Comparison of ENCODE assay signal across 9 cellular contexts in genomic region chr1:174877208-174877673, GRCh38.
DNase-seq lines count a peak whose midpoint lies in the region; TF ChIP-seq lines count a peak whose summit lies in the region.
"Had no signal": no experiment of that assay in that cellular context is flagged by ENCODE, and none has a peak within 500 bp of the region (broad histone marks: within the 10 kb centered on the region; RNA-seq: fewer than 3 reads in every experiment).

No MANE protein-coding gene starts in this region.

- H3K9ac ChIP-seq in OCI-LY1 (ENCODE audit: low read length): peak overlapping the region; percentile 65

- peak overlapping the region; percentile 97 for H3K27ac ChIP-seq in OCI-LY1 (ENCODE audit: low read depth, low read length, poor library complexity, severe bottlenecking)
- H3K27ac ChIP-seq in iPS DF 6.9 (ENCODE audit: low read length): no peak overlapping the region
- H3K27ac ChIP-seq: C4-2B had no signal

- H3K9me3 Mint-ChIP-seq in activated naive CD8-positive, alpha-beta T cell (ENCODE audit: low read depth): no peaks in the 10 kb centered on the region
- no peaks in the 10 kb centered on the region for H3K9me3 Mint-ChIP-seq in activated naive CD8-positive, alpha-beta T cell treated with anti-CD3 and anti-CD28 coated beads for 36 hours
- no peaks in the 10 kb centered on the region for H3K9me3 Mint-ChIP-seq in type B pancreatic cell

- H3K36me3 Mint-ChIP-seq in activated naive CD8-positive, alpha-beta T cell: peaks cover 2% of the 10 kb centered on the region
- peaks cover 1% of the 10 kb centered on the region for H3K36me3 Mint-ChIP-seq in activated naive CD8-positive, alpha-beta T cell treated with anti-CD3 and anti-CD28 coated beads for 36 hours
- H3K36me3 Mint-ChIP-seq in type B pancreatic cell: no peaks in the 10 kb centered on the region

- no peaks in the 10 kb centered on the region for H3K9me2 ChIP-seq in OCI-LY1 (ENCODE audit: low read depth, low read length)

- peaks cover 32% of the 10 kb centered on the region for H3K79me2 ChIP-seq in OCI-LY1 (ENCODE audit: insufficient read depth, low read length)

- H3K36me3 ChIP-seq in OCI-LY1 (ENCODE audit: insufficient read depth, low read length) (peaks cover 36% of the 10 kb centered on the region), iPS DF 6.9 (ENCODE audit: control insufficient read depth, insufficient read depth, low read length) (peaks cover 3% of the 10 kb centered on the region; the same call in 1 of the 2 replicates)

- no peak for DNase-seq in activated naive CD8-positive, alpha-beta T cell treated with anti-CD3 and anti-CD28 coated beads for 36 hours
- DNase-seq in iPS DF 6.9 (ENCODE audit: low read depth, low spot score) (no peak), type B pancreatic cell (ENCODE audit: extremely low spot score, unreplicated experiment) (no peak), cortex of kidney (lab: John Stamatoyannopoulos, UW) (no peak), AG08395 (ENCODE audit: low spot score) (no peak)
- DNase-seq in effector CD8-positive, alpha-beta T cell (lab: John Stamatoyannopoulos, UW): no peak

- TF ChIP-seq CTCF in OCI-LY1 (IDR thresholded peaks at IDR 0.05; ENCODE audit: low read length): no peak
- TF ChIP-seq CTCF in type B pancreatic cell (conservative IDR thresholded peaks at IDR 0.05): no peak

- H2AFZ ChIP-seq in OCI-LY1 (ENCODE audit: low read length): no peak overlapping the region

- WGBS in iPS DF 6.9 (ENCODE audit: insufficient coverage, insufficient read length): no CpG with 5 or more reads among the region's 4 CpGs

- H3K4me1 ChIP-seq in OCI-LY1 (ENCODE audit: insufficient read depth, low read length, severe bottlenecking) (peaks cover 62% of the 10 kb centered on the region), iPS DF 6.9 (ENCODE audit: control insufficient read depth, insufficient read depth, low read length) (peaks cover 3% of the 10 kb centered on the region)

- H3K27me3 ChIP-seq in OCI-LY1 (ENCODE audit: insufficient read depth, low read length) (no peaks in the 10 kb centered on the region), iPS DF 6.9 (ENCODE audit: control insufficient read depth, insufficient read depth, low read length) (no peaks in the 10 kb centered on the region)

- H3F3A ChIP-seq in OCI-LY1 (ENCODE audit: insufficient read depth, low read length): peaks cover 5% of the 10 kb centered on the region

- no peaks in the 10 kb centered on the region for H3K9me3 ChIP-seq in OCI-LY1 (ENCODE audit: low read length)
- no peaks in the 10 kb centered on the region for H3K9me3 ChIP-seq in iPS DF 6.9 (ENCODE audit: control insufficient read depth, insufficient read depth, low read length)

- H3K4me3 ChIP-seq in OCI-LY1 (ENCODE audit: low read depth, low read length, poor library complexity, severe bottlenecking) (peak overlapping the region; percentile 67), iPS DF 6.9 (ENCODE audit: low read length) (peak overlapping the region; percentile 23; the same call in 1 of the 2 replicates)

- H3K4me1 Mint-ChIP-seq in activated naive CD8-positive, alpha-beta T cell (ENCODE audit: low read depth): peaks cover 13% of the 10 kb centered on the region
- peaks cover 18% of the 10 kb centered on the region for H3K4me1 Mint-ChIP-seq in activated naive CD8-positive, alpha-beta T cell treated with anti-CD3 and anti-CD28 coated beads for 36 hours
- H3K4me1 Mint-ChIP-seq in type B pancreatic cell (ENCODE audit: unreplicated experiment): peaks cover 16% of the 10 kb centered on the region

- H3K27me3 Mint-ChIP-seq in activated naive CD8-positive, alpha-beta T cell: no peaks in the 10 kb centered on the region
- H3K27me3 Mint-ChIP-seq in activated naive CD8-positive, alpha-beta T cell treated with anti-CD3 and anti-CD28 coated beads for 36 hours: no peaks in the 10 kb centered on the region
- no peaks in the 10 kb centered on the region for H3K27me3 Mint-ChIP-seq in type B pancreatic cell

- peak overlapping the region; percentile 40 for H3K4me3 Mint-ChIP-seq in activated naive CD8-positive, alpha-beta T cell
- H3K4me3 Mint-ChIP-seq in activated naive CD8-positive, alpha-beta T cell treated with anti-CD3 and anti-CD28 coated beads for 36 hours: no peak overlapping the region
- H3K4me3 Mint-ChIP-seq in type B pancreatic cell: peak overlapping the region; percentile 91

- H4K20me1 ChIP-seq in OCI-LY1 (ENCODE audit: insufficient read depth, low read length): no peaks in the 10 kb centered on the region

- no peak overlapping the region for H3K27ac Mint-ChIP-seq in activated naive CD8-positive, alpha-beta T cell
- no peak overlapping the region for H3K27ac Mint-ChIP-seq in activated naive CD8-positive, alpha-beta T cell treated with anti-CD3 and anti-CD28 coated beads for 36 hours
- H3K27ac Mint-ChIP-seq in type B pancreatic cell: peak overlapping the region; percentile 79

- peak overlapping the region; percentile 81 for H3K4me2 ChIP-seq in OCI-LY1 (ENCODE audit: low read length)
